8 cellular contexts compared by ENCODE assay signal in genomic region chr20:33401922-33402369, GRCh38. TPM values are rescaled to one million over a fixed set of nuclear protein-coding genes. Genes with fewer than 3 reads are reported as not detected.
DNase-seq lines count a peak whose midpoint lies in the region; ATAC-seq and TF ChIP-seq lines count a peak whose summit lies in the region.

No MANE protein-coding gene starts in this region.

- in situ Hi-C loops in GM13977 (cut with MboI; ENCODE audit: low pct_unique_long_range_greater_than_20kb, low sequenced_read_pairs, unreplicated experiment) = no loop called here

- peak overlapping the region; percentile 94 for H3K4me3 Mint-ChIP-seq in activated naive CD4-positive, alpha-beta T cell treated with anti-CD3 and anti-CD28 coated beads, Interleukin-2, amount 50 U/mL, for 24 hours

- peaks cover 61% of the 10 kb centered on the region for H3K4me1 Mint-ChIP-seq in activated naive CD4-positive, alpha-beta T cell treated with anti-CD3 and anti-CD28 coated beads, Interleukin-2, amount 50 U/mL, for 24 hours

- H3F3A ChIP-seq in smooth muscle cell (ENCODE audit: low read depth) = no peaks in the 10 kb centered on the region

- H3K27me3 Mint-ChIP-seq in activated naive CD4-positive, alpha-beta T cell treated with anti-CD3 and anti-CD28 coated beads, Interleukin-2, amount 50 U/mL, for 24 hours = no peaks in the 10 kb centered on the region

- peaks cover 2% of the 10 kb centered on the region for H3K36me3 Mint-ChIP-seq in activated naive CD4-positive, alpha-beta T cell treated with anti-CD3 and anti-CD28 coated beads, Interleukin-2, amount 50 U/mL, for 24 hours

- H3K27me3 ChIP-seq in right atrium auricular region (no peaks in the 10 kb centered on the region), smooth muscle cell (ENCODE audit: low read depth) (no peaks in the 10 kb centered on the region)

- H3K36me3 ChIP-seq in right atrium auricular region (peaks cover 5% of the 10 kb centered on the region), smooth muscle cell (ENCODE audit: low read depth) (no peaks in the 10 kb centered on the region)

- WGBS in smooth muscle cell (ENCODE audit: low lambda C conversion rate) = 59% methylated on average over 8 of the region's 8 CpGs

- H3K79me2 ChIP-seq in smooth muscle cell (ENCODE audit: low read depth) = peaks cover 52% of the 10 kb centered on the region

- TF ChIP-seq CTCF in right atrium auricular region (IDR thresholded peaks at IDR 0.05) = no peak
- no peak for TF ChIP-seq CTCF in smooth muscle cell (IDR thresholded peaks at IDR 0.05; ENCODE audit: borderline replicate concordance, insufficient read depth, poor library complexity, severe bottlenecking)
- no peak for TF ChIP-seq CTCF in GM13977 (IDR thresholded peaks at IDR 0.05; ENCODE audit: extremely low read depth, insufficient read depth, missing control alignments)

- DNase-seq in activated naive CD4-positive, alpha-beta T cell treated with anti-CD3 and anti-CD28 coated beads, Interleukin-2, amount 50 U/mL, for 16 hours = no peak
- DNase-seq in activated CD4-positive, alpha-beta T cell treated with anti-CD3 and anti-CD28 coated beads, Interleukin-2, amount 50 U/mL, for 48 hours = peak; percentile 5 to 13
- no peak for DNase-seq in right atrium auricular region (ENCODE audit: low spot score)
- DNase-seq in smooth muscle cell (lab: John Stamatoyannopoulos, UW; ENCODE audit: unreplicated experiment) = no peak
- no peak for DNase-seq in GM13977 (ENCODE audit: low spot score)

- H3K27ac Mint-ChIP-seq in activated naive CD4-positive, alpha-beta T cell treated with anti-CD3 and anti-CD28 coated beads, Interleukin-2, amount 50 U/mL, for 24 hours = peak overlapping the region; percentile 79

- no peaks in the 10 kb centered on the region for H4K20me1 ChIP-seq in smooth muscle cell (ENCODE audit: low read depth)

- H3K9me3 ChIP-seq in right atrium auricular region (no peaks in the 10 kb centered on the region), smooth muscle cell (replicated peaks; ENCODE audit: low read depth) (no peaks in the 10 kb centered on the region)

- H3K4me3 ChIP-seq in right atrium auricular region (peak overlapping the region; percentile 89 to 90), smooth muscle cell (peak overlapping the region; percentile 86)

- H3K9me3 Mint-ChIP-seq in activated naive CD4-positive, alpha-beta T cell treated with anti-CD3 and anti-CD28 coated beads, Interleukin-2, amount 50 U/mL, for 24 hours = no peaks in the 10 kb centered on the region

- peak overlapping the region; percentile 74 for H2AFZ ChIP-seq in smooth muscle cell (ENCODE audit: low read depth)

- peaks cover 0 to 19% of the 10 kb centered on the region in 2 donors for H3K4me1 ChIP-seq in right atrium auricular region
- H3K4me1 ChIP-seq in smooth muscle cell (ENCODE audit: low read depth) = peaks cover 7% of the 10 kb centered on the region

- H3K27ac ChIP-seq in right atrium auricular region (peak overlapping the region in 1 of 2 donors; percentile 78), smooth muscle cell (ENCODE audit: low read depth) (no peak overlapping the region)

- peak overlapping the region; percentile 89 for H3K9ac ChIP-seq in smooth muscle cell (ENCODE audit: low read depth)

- ATAC-seq in GM18907 (IDR thresholded peaks at IDR 0.05; ENCODE audit: unreplicated experiment) (no peak), HG03196 (IDR thresholded peaks at IDR 0.05; ENCODE audit: unreplicated experiment) (no peak)

- peak overlapping the region; percentile 99 for H3K4me2 ChIP-seq in smooth muscle cell

RNA-seq across cellular contexts. Expression of gene CDK5RAP1, which starts 0.6 kb away (rescaled TPM):
- total RNA-seq in right atrium auricular region (10 to 100 TPM; 13.9 to 22.8 TPM), smooth muscle cell (29.5 and 30.3 TPM in 2 replicates)
- 54.7 and 65.9 TPM in 2 replicates for polyA plus RNA-seq in smooth muscle cell

RNA-seq across cellular contexts. Expression of gene SNTA1, which starts 41.6 kb away (rescaled TPM):
- 100 to 1,000 TPM; 183 to 295 TPM for total RNA-seq in right atrium auricular region
- 39.2 and 49.5 TPM in 2 replicates for total RNA-seq in smooth muscle cell
- polyA plus RNA-seq in smooth muscle cell = 51.8 and 58.2 TPM in 2 replicates

Comparison
In these comparisons a context has a peak if more than half of its experiments do, and no peak if none do; other contexts are left out.
1. DNase-seq: peak in activated CD4-positive, alpha-beta T cell treated with anti-CD3 and anti-CD28 coated beads, Interleukin-2, amount 50 U/mL, for 48 hours (2 of 2); none in activated naive CD4-positive, alpha-beta T cell treated with anti-CD3 and anti-CD28 coated beads, Interleukin-2, amount 50 U/mL, for 16 hours (single experiment), right atrium auricular region (single experiment), smooth muscle cell (single experiment) and GM13977 (single experiment).